ENCODE assay signal across 9 cellular contexts in the genomic region with DNA sequence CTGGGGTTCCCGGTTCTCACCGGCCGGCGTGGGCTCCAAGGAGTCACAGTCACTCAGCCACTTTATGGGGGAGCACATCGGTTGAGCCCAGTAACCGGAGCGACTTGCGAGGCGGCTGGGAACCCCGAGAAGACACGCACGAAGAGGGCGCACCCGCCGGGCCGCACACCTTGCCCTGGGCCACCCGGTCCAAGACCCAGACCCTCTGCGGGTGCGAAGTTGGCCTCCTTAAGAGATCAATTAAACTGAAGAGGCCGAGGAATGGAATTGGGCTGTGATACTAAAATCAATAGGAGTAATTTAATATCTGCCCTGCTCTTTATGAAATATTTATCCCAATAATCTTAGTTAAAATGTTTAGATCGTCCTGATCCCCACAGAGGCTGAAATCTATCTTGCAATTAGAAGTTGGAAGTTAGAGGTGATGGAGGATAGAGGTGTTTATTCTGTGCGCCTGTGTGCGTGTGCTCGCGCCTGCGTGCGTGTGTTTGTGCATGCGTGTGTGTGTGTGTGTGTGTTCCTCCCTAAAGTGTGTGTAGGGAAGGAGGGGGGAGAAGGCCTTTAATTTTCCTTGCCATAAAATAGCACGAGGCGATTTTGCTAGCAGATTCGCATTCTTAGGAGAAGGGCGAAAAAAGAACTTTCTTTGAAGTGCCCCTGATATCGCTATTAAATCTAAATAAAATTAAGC. TPM values are rescaled to one million over a fixed set of nuclear protein-coding genes. Genes with fewer than 3 reads are reported as not detected.
A peak's percentile ranks its signal among the peaks of the same experiment; 100 is the strongest.
DNase-seq lines count a peak whose midpoint lies in the region; ATAC-seq and TF ChIP-seq lines count a peak whose summit lies in the region.
"Had no signal": no experiment of that assay in that cellular context is flagged by ENCODE, and none has a peak within 500 bp of the region (broad histone marks: within the 10 kb centered on the region; RNA-seq: fewer than 3 reads in every experiment).

No MANE protein-coding gene starts in this region.

- DNase-seq in activated CD4-positive, CD25-positive, alpha-beta regulatory T cell treated with anti-CD3 and anti-CD28 coated beads, Interleukin-2, amount 50 U/mL, for 72 hours = no peak
- DNase-seq in astrocyte of the spinal cord (ENCODE audit: low read depth, low spot score) (no peak), left lobe of liver (ENCODE audit: low spot score) (no peak), medulla oblongata (ENCODE audit: extremely low spot score) (no peak), Ammon's horn (ENCODE audit: low spot score) (no peak)
- DNase-seq: AML-193 had no signal

- H3K27me3 ChIP-seq in subcutaneous abdominal adipose tissue (ENCODE audit: control insufficient read depth in 5 of 5, insufficient read depth in 4 of 5, low read length in 5 of 5) = peaks cover 0 to 7% (median 0%) of the 10 kb centered on the region in 5 donors

- peaks cover 1 to 54% (median 40%) of the 10 kb centered on the region in 5 donors for H3K4me1 ChIP-seq in subcutaneous abdominal adipose tissue (ENCODE audit: control insufficient read depth in 5 of 5, insufficient read depth in 5 of 5, low read length in 5 of 5)

- H3K4me3 ChIP-seq in astrocyte of the spinal cord (ENCODE audit: low read depth, low read length) (peak overlapping the region; percentile 64), subcutaneous abdominal adipose tissue (ENCODE audit: low read depth in 1 of 5, low read length in 5 of 5) (peak overlapping the region; percentile 74 to 91 (median 77))

- TF ChIP-seq CTCF in astrocyte of the spinal cord (IDR thresholded peaks at IDR 0.05; ENCODE audit: low read depth, low read length) = no peak

- peak; percentile 4 to 6 for ATAC-seq in activated CD4-positive, CD25-positive, alpha-beta regulatory T cell treated with anti-CD3 and anti-CD28 coated beads, Interleukin-2, amount 50 U/mL, for 24 hours
- ATAC-seq in left lobe of liver (peak; percentile 16), HG02588 (IDR thresholded peaks at IDR 0.05; ENCODE audit: unreplicated experiment) (no peak)

- peak overlapping the region; percentile 54 for H3K27ac ChIP-seq in subcutaneous abdominal adipose tissue (ENCODE audit: low read depth, low read length)

- H3K9ac ChIP-seq in subcutaneous abdominal adipose tissue (ENCODE audit: low read length in 5 of 5) = peak overlapping the region in 3 of 5 donors; percentile 51 to 77 (median 53)

- H3K36me3 ChIP-seq in subcutaneous abdominal adipose tissue (ENCODE audit: control insufficient read depth in 5 of 5, insufficient read depth in 5 of 5, low read length in 5 of 5) = no peaks in the 10 kb centered on the region

- no peaks in the 10 kb centered on the region for H3K9me3 ChIP-seq in subcutaneous abdominal adipose tissue (ENCODE audit: control insufficient read depth in 5 of 5, low read length in 5 of 5)

- in situ Hi-C loops in astrocyte of the spinal cord (cut with HindIII; ENCODE audit: low sequenced_read_pairs) = no loop called here

RNA-seq across cellular contexts. Expression of gene MN1, which starts 1.0 kb away (rescaled TPM):
- total RNA-seq in left lobe of liver = 1.2 TPM
